ENCODE assay signal across 9 cellular contexts in the genomic region with DNA sequence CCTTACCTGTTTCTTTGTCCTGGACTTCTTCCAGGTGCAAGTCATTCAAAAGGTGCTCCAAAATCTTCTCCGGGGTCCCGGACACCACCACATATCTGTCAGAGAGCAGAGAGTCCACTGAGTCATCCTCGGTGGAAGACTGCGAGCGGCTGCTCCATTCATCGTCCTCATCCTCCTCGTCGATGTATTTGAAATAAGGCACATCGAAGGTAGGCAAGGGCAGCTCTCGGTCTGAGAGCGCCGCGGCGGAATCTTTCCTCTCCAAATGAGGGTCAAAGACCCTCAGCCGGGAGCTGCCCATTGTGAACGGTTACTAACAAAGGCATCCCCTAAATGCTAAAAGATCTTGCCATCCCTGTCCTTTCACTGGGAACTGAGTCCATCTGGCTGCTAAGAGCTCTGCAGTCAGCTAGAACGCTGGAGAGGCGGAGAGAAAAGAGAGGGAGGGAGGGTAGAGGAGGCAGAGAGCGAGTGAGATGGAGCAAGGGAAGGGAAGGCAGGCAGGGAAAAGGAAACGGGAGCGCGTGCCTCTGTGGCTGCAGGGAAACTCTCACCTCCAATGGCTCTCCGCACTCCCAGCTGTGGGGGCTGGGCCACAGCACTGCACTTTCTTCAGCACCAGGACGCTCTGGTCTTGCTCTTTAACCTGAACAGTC.
DNase-seq lines count a peak whose midpoint lies in the region; ATAC-seq and TF ChIP-seq lines count a peak whose summit lies in the region.
"Had no signal": no experiment of that assay in that cellular context is flagged by ENCODE, and none has a peak within 500 bp of the region (broad histone marks: within the 10 kb centered on the region; RNA-seq: fewer than 3 reads in every experiment).

No MANE protein-coding gene starts in this region.

- H3K36me3 ChIP-seq in HUES64 (ENCODE audit: insufficient read depth, low read length), result no peaks in the 10 kb centered on the region
- H3K36me3 ChIP-seq in spleen, result peaks cover 0 to 85% (median 10%) of the 10 kb centered on the region in 6 donors

- H3K27ac ChIP-seq in HUES64 (ENCODE audit: low read depth, low read length) (no peak overlapping the region), spleen (peak overlapping the region in 6 of 8 donors; percentile 13 to 38 (median 20))

- DNase-seq in choroid plexus epithelial cell (ENCODE audit: low read depth) (peak; percentile 50), islet precursor cell (peak; percentile 87), spleen (no peak), SIG-M5 treated with dmso at 0.1 percent for 504 hours (lab: John Stamatoyannopoulos, UW; ENCODE audit: unreplicated experiment) (no peak), LoVo (ENCODE audit: low spot score) (no peak)
- DNase-seq: stimulated activated naive CD4-positive, alpha-beta T cell had no signal

- under 1% methylated on average over 24 of the region's 24 CpGs for WGBS in HUES64
- WGBS in spleen, 5 donors, result 69 to 83% (median 79%) methylated on average over 24 of the region's 24 CpGs

- H3K27me3 ChIP-seq in HUES64 (ENCODE audit: insufficient read depth, low read length) (peaks cover 47% of the 10 kb centered on the region), spleen (replicated peaks in 1 of 7) (no peaks in the 10 kb centered on the region)

- H3K4me1 ChIP-seq in HUES64 (ENCODE audit: insufficient read depth, low read length) (peaks cover 51% of the 10 kb centered on the region), spleen (peaks cover 0 to 50% (median 22%) of the 10 kb centered on the region in 6 donors)

- H3K9me3 ChIP-seq in HUES64 (ENCODE audit: insufficient read depth, low read depth, low read length) (no peaks in the 10 kb centered on the region), spleen (no peaks in the 10 kb centered on the region)

- H3K9ac ChIP-seq in HUES64 (ENCODE audit: low read depth, low read length), result peak overlapping the region; percentile 3; the same call in 1 of the 2 replicates

- no peak for TF ChIP-seq POLR2A in spleen (IDR thresholded peaks at IDR 0.05)

- intact Hi-C loops in spleen (cut with DNase I; ENCODE audit: low total_unique reads), result no loop called here

- TF ChIP-seq CTCF in choroid plexus epithelial cell (conservative IDR thresholded peaks at IDR 0.05; ENCODE audit: low read depth, low read length) (no peak), spleen (IDR thresholded peaks at IDR 0.05 in 8 of 11, conservative IDR thresholded peaks at IDR 0.05 in 3 of 11) (no peak)

- peak overlapping the region; percentile 54 for H3K4me3 ChIP-seq in HUES64 (ENCODE audit: low read length)
- peak overlapping the region; percentile 24 for H3K4me3 ChIP-seq in choroid plexus epithelial cell (ENCODE audit: low read depth, low read length)
- H3K4me3 ChIP-seq in spleen, result peak overlapping the region in 5 of 8 donors; percentile 0 to 23 (median 3)

- ATAC-seq in GM19463 (IDR thresholded peaks at IDR 0.05; ENCODE audit: unreplicated experiment) (no peak), GM19328 (IDR thresholded peaks at IDR 0.05; ENCODE audit: unreplicated experiment) (no peak)

Comparison
In these comparisons a context has a peak if more than half of its experiments do, and no peak if none do; other contexts are left out.
1. H3K4me3 ChIP-seq: peak in every context shown above with its lines; median percentile 54 in HUES64; 24 in choroid plexus epithelial cell; 3 in spleen.
2. DNase-seq: peak in choroid plexus epithelial cell (single experiment) and islet precursor cell (single experiment); none in spleen (single experiment), SIG-M5 treated with dmso at 0.1 percent for 504 hours (single experiment) and LoVo (single experiment).